In the genomic region with DNA sequence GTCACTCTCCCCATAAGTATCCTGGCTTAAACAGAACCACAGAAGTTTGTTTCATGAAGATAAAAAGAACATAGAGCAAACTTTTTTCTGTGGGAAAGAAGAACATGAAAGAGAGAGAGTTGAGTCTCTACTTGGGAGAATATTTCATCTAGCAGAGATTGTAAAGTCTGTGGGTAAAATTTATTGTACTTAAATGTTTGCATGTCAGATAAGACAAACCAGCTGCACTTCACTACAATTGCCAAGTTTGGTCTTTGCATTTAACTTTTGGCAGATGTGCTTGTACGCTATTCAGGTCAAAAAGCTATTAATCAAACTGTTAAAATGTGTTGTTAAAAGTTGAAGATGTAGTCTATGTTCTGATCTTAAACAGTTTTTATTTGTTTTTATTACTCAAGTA, we compare ENCODE assay signal across 19 cellular contexts.
"Had no signal": no experiment of that assay in that cellular context is flagged by ENCODE, and none has a peak within 500 bp of the region (broad histone marks: within the 10 kb centered on the region; RNA-seq: fewer than 3 reads in every experiment).

No MANE protein-coding gene starts in this region.

- H3K4me1 ChIP-seq: gastrocnemius medialis, heart right ventricle, right atrium auricular region, spleen had no signal

- H3K9ac ChIP-seq: neural progenitor cell had no signal

- DNase-seq: activated CD4-positive, alpha-beta T cell treated with anti-CD3 and anti-CD28 coated beads, Interleukin-2, amount 50 U/mL, for 4 hours; activated CD4-positive, CD25-positive, alpha-beta regulatory T cell treated with anti-CD3 and anti-CD28 coated beads, Interleukin-2, amount 50 U/mL, for 72 hours; activated effector memory CD4-positive, alpha-beta T cell treated with anti-CD3 and anti-CD28 coated beads, Interleukin-2, amount 50 U/mL, for 16 hours; activated T-cell treated with anti-CD3 and anti-CD28 coated beads, Interleukin-2, amount 50 U/mL, for 24 hours; amygdala; brain microvascular endothelial cell; effector memory CD8-positive, alpha-beta T cell; gastrocnemius medialis; heart right ventricle; left ventricle myocardium superior; spleen; stimulated activated CD4-positive, alpha-beta T cell treated with anti-CD3 and anti-CD28 coated beads, Interleukin-2, amount 100 ng/mL, for 24 hours; stimulated activated naive CD4-positive, alpha-beta T cell; substantia nigra; trophoblast cell had no signal

- H3K27ac Mint-ChIP-seq: activated naive CD4-positive, alpha-beta T cell treated with anti-CD3 and anti-CD28 coated beads, Interleukin-2, amount 50 U/mL, for 72 hours; activated T-cell treated with anti-CD3 and anti-CD28 coated beads, Interleukin-2, amount 50 U/mL, for 24 hours; dendritic cell treated with granulocyte-macrophage colony-stimulating factor and Interleukin-4, amounts not matched to agents 40 ng/mL and 50 ng/mL, for 4 days; effector memory CD8-positive, alpha-beta T cell; neural progenitor cell had no signal

- H3K27ac ChIP-seq: brain microvascular endothelial cell, gastrocnemius medialis, heart right ventricle, neural progenitor cell, right atrium auricular region, spleen had no signal

- H3K4me3 ChIP-seq: gastrocnemius medialis, heart right ventricle, neural progenitor cell, right atrium auricular region, spleen had no signal

- H3K9me3 ChIP-seq: gastrocnemius medialis, heart right ventricle, right atrium auricular region, spleen had no signal

- H3K4me1 Mint-ChIP-seq: neural progenitor cell had no signal

- ATAC-seq: activated naive CD4-positive, alpha-beta T cell treated with anti-CD3 and anti-CD28 coated beads, Interleukin-2, amount 50 U/mL, for 72 hours; effector memory CD8-positive, alpha-beta T cell; gastrocnemius medialis; heart right ventricle; left ventricle myocardium superior had no signal

- H3K36me3 ChIP-seq: brain microvascular endothelial cell, gastrocnemius medialis, heart right ventricle, neural progenitor cell, right atrium auricular region, spleen had no signal

- H3K36me3 Mint-ChIP-seq: activated naive CD4-positive, alpha-beta T cell treated with anti-CD3 and anti-CD28 coated beads, Interleukin-2, amount 50 U/mL, for 72 hours; neural progenitor cell had no signal

- H3K9me3 Mint-ChIP-seq: activated naive CD4-positive, alpha-beta T cell treated with anti-CD3 and anti-CD28 coated beads, Interleukin-2, amount 50 U/mL, for 72 hours; activated T-cell treated with anti-CD3 and anti-CD28 coated beads, Interleukin-2, amount 50 U/mL, for 24 hours; dendritic cell treated with granulocyte-macrophage colony-stimulating factor and Interleukin-4, amounts not matched to agents 40 ng/mL and 50 ng/mL, for 4 days; effector memory CD8-positive, alpha-beta T cell had no signal

- H3K4me3 Mint-ChIP-seq: activated T-cell treated with anti-CD3 and anti-CD28 coated beads, Interleukin-2, amount 50 U/mL, for 24 hours; dendritic cell treated with granulocyte-macrophage colony-stimulating factor and Interleukin-4, amounts not matched to agents 40 ng/mL and 50 ng/mL, for 4 days; effector memory CD8-positive, alpha-beta T cell; neural progenitor cell had no signal

- H3K27me3 ChIP-seq: brain microvascular endothelial cell, gastrocnemius medialis, heart right ventricle, neural progenitor cell, right atrium auricular region had no signal
